ENCODE assay signal across 18 cellular contexts in genomic region chr12:22264380-22264779, GRCh38.
DNase-seq lines count a peak whose midpoint lies in the region; ATAC-seq, FAIRE-seq and TF ChIP-seq lines count a peak whose summit lies in the region.
"Had no signal": no experiment of that assay in that cellular context is flagged by ENCODE, and none has a peak within 500 bp of the region (broad histone marks: within the 10 kb centered on the region; RNA-seq: fewer than 3 reads in every experiment).

No MANE protein-coding gene starts in this region.

- POLR2A ChIA-PET in HepG2 (lab: Yijun Ruan, JAX), result no interaction called here
- POLR2A ChIA-PET in CD8-positive, alpha-beta memory T cell (lab: Charles Lee), result no interaction called here

- TF ChIP-seq POLR2A in HepG2 (IDR thresholded peaks at IDR 0.05; ENCODE audit: insufficient read depth in 1 of 2, low read depth in 2 of 2, low read length in 2 of 2), result no peak
- no peak for TF ChIP-seq POLR2A in right lobe of liver (IDR thresholded peaks at IDR 0.05)

- H3K4me3 Mint-ChIP-seq in brain (peak overlapping the region in 4 of 5 experiments; percentile 27 to 48 (median 36)), neural crest cell (peak overlapping the region; percentile 6)
- no peak overlapping the region for H3K4me3 Mint-ChIP-seq in CD8-positive, alpha-beta memory T cell
- H3K4me3 Mint-ChIP-seq: B cell; CD8-positive, alpha-beta T cell had no signal

- no peak for DNase-seq in HepG2 (ENCODE audit: low spot score)
- DNase-seq in right lobe of liver, result no peak
- DNase-seq in neural crest cell (ENCODE audit: low read depth, low spot score), result no peak
- DNase-seq in CD8-positive, alpha-beta memory T cell, result no peak
- DNase-seq in occipital lobe (lab: John Stamatoyannopoulos, UW), result no peak
- DNase-seq in GM19240 (ENCODE audit: insufficient read length, low spot score), result no peak
- DNase-seq: 8988T; CD8-positive, alpha-beta T cell; COR-L47; DMS 273 treated with DMSO at 0.1 percent for 48 hours; DMS53; DND-41; EL had no signal

- TF ChIP-seq EP300 in HepG2 (IDR thresholded peaks at IDR 0.05; ENCODE audit: low read depth in 2 of 2, low read length in 2 of 2) (no peak), HepG2 (CRISPR knock-in tag; IDR thresholded peaks at IDR 0.05; ENCODE audit: borderline replicate concordance) (no peak)

- no peak overlapping the region for H3K9ac ChIP-seq in HepG2 (ENCODE audit: insufficient read depth, low read depth, low read length)
- H3K9ac ChIP-seq: BLaER1 treated with 17β-estradiol and CSF1 and Interleukin-3, amounts not matched to agents 10 nM and 100 nM had no signal

- H3K27ac Mint-ChIP-seq in brain (peak overlapping the region in 4 of 5 experiments; percentile 2 to 84 (median 59)), neural crest cell (ENCODE audit: unreplicated experiment) (peak overlapping the region; percentile 48)
- no peak overlapping the region for H3K27ac Mint-ChIP-seq in CD8-positive, alpha-beta memory T cell
- H3K27ac Mint-ChIP-seq: B cell; CD8-positive, alpha-beta T cell had no signal

- BruUV-seq in HepG2 (replicated peaks; lab: Mats Ljungman, UMichigan), result no TSS peak

- H3K36me3 Mint-ChIP-seq in brain, result peaks cover 11% of the 10 kb centered on the region
- H3K36me3 Mint-ChIP-seq in neural crest cell (ENCODE audit: low read depth), result peaks cover 5% of the 10 kb centered on the region
- H3K36me3 Mint-ChIP-seq in CD8-positive, alpha-beta memory T cell, result peaks cover 0 to 10% (median 0%) of the 10 kb centered on the region in 3 donors
- H3K36me3 Mint-ChIP-seq: CD8-positive, alpha-beta T cell had no signal

- in situ Hi-C loops in HepG2 (cut with HindIII; ENCODE audit: extremely low pct_ligation_motif_present, low pct_unique_long_range_greater_than_20kb), result no loop called here

- no peaks in the 10 kb centered on the region for H3K36me3 ChIP-seq in HepG2 (replicated peaks in 1 of 2; ENCODE audit: control insufficient read depth in 1 of 2, insufficient read depth in 2 of 2, low read length in 2 of 2)
- H3K36me3 ChIP-seq in right lobe of liver, result no peaks in the 10 kb centered on the region
- no peaks in the 10 kb centered on the region for H3K36me3 ChIP-seq in CD8-positive, alpha-beta memory T cell (ENCODE audit: insufficient read depth, low read length)
- H3K36me3 ChIP-seq: BLaER1 treated with 17β-estradiol and CSF1 and Interleukin-3, amounts not matched to agents 10 nM and 100 nM; HAP-1 had no signal

- H4K20me1 ChIP-seq in HepG2 (ENCODE audit: insufficient read depth, low read length), result no peaks in the 10 kb centered on the region
- H4K20me1 ChIP-seq: BLaER1 treated with 17β-estradiol and CSF1 and Interleukin-3, amounts not matched to agents 10 nM and 100 nM had no signal

- H3K27ac ChIP-seq in HepG2 (ENCODE audit: extremely low read length, insufficient read depth, low read length) (no peak overlapping the region), right lobe of liver (no peak overlapping the region)
- H3K27ac ChIP-seq in CD8-positive, alpha-beta memory T cell (ENCODE audit: low read depth, low read length), result no peak overlapping the region
- H3K27ac ChIP-seq: BLaER1 treated with 17β-estradiol and CSF1 and Interleukin-3, amounts not matched to agents 10 nM and 100 nM had no signal

- no peak overlapping the region for H2AFZ ChIP-seq in HepG2 (ENCODE audit: low read length)

- H3K27me3 Mint-ChIP-seq in brain (peaks cover 3% of the 10 kb centered on the region), neural crest cell (ENCODE audit: low read depth) (no peaks in the 10 kb centered on the region)
- no peaks in the 10 kb centered on the region for H3K27me3 Mint-ChIP-seq in CD8-positive, alpha-beta memory T cell

- H3K9me3 Mint-ChIP-seq in brain (peaks cover 0 to 4% (median 0%) of the 10 kb centered on the region in 5 experiments), neural crest cell (peaks cover 2% of the 10 kb centered on the region)
- no peaks in the 10 kb centered on the region for H3K9me3 Mint-ChIP-seq in CD8-positive, alpha-beta memory T cell
- H3K9me3 Mint-ChIP-seq: CD8-positive, alpha-beta T cell had no signal

- ATAC-seq in HepG2 (no peak), right lobe of liver (no peak)
- ATAC-seq: CD8-positive, alpha-beta T cell; GM12878 had no signal

- no peaks in the 10 kb centered on the region for H3K79me2 ChIP-seq in HepG2 (ENCODE audit: insufficient read depth, low read length)

- H3K4me1 ChIP-seq in HepG2 (ENCODE audit: insufficient read depth, low read length) (no peaks in the 10 kb centered on the region), right lobe of liver (no peaks in the 10 kb centered on the region)
- no peaks in the 10 kb centered on the region for H3K4me1 ChIP-seq in CD8-positive, alpha-beta memory T cell (ENCODE audit: insufficient read depth, low read length)
- H3K4me1 ChIP-seq: HAP-1 had no signal

- 3% methylated on average over 5 of the region's 5 CpGs for WGBS in HepG2 (ENCODE audit: low lambda C conversion rate)
- WGBS in right lobe of liver (ENCODE audit: insufficient coverage, low coverage, low lambda C conversion rate, missing lambda C conversion rate), result 61% methylated on average over 5 of the region's 5 CpGs

- no peak for TF ChIP-seq RAD21 in HepG2 (CRISPR knock-in tag; IDR thresholded peaks at IDR 0.05)

- H3K4me3 ChIP-seq in HepG2 (replicated peaks in 1 of 3; ENCODE audit: insufficient read depth in 1 of 3, low read depth in 2 of 3, low read length in 3 of 3), result no peak overlapping the region
- no peak overlapping the region for H3K4me3 ChIP-seq in right lobe of liver
- no peak overlapping the region for H3K4me3 ChIP-seq in CD8-positive, alpha-beta memory T cell (ENCODE audit: low read length)
- H3K4me3 ChIP-seq: BLaER1 treated with 17β-estradiol and CSF1 and Interleukin-3, amounts not matched to agents 10 nM and 100 nM; GM12878; HAP-1 had no signal

- intact Hi-C loops in HepG2 (cut with micrococcal nuclease; ENCODE audit: unreplicated experiment), result no loop called here
- intact Hi-C loops in right lobe of liver (cut with DNase I), result no loop called here

- TF ChIP-seq CTCF in HepG2 (CRISPR knock-in tag; IDR thresholded peaks at IDR 0.05) (no peak), right lobe of liver (IDR thresholded peaks at IDR 0.05) (no peak), brain (conservative IDR thresholded peaks at IDR 0.05) (no peak), neural crest cell (conservative IDR thresholded peaks at IDR 0.05) (no peak)

- H3K4me2 ChIP-seq in HepG2 (ENCODE audit: low read depth, low read length), result no peak overlapping the region
- H3K4me2 ChIP-seq: BLaER1 treated with 17β-estradiol and CSF1 and Interleukin-3, amounts not matched to agents 10 nM and 100 nM had no signal

- CTCF ChIA-PET in HepG2 (lab: Yijun Ruan, JAX; ENCODE audit: low intra/inter-chr PET ratio, low total read pairs), result no interaction called here
- CTCF ChIA-PET in CD8-positive, alpha-beta memory T cell (lab: Charles Lee), result no interaction called here

- H3K4me1 Mint-ChIP-seq in brain (peaks cover 49% of the 10 kb centered on the region), neural crest cell (peaks cover 44% of the 10 kb centered on the region)
- peaks cover 15 to 49% (median 40%) of the 10 kb centered on the region in 3 donors for H3K4me1 Mint-ChIP-seq in CD8-positive, alpha-beta memory T cell

- no peaks in the 10 kb centered on the region for H3K9me3 ChIP-seq in HepG2 (ENCODE audit: low read length)
- no peaks in the 10 kb centered on the region for H3K9me3 ChIP-seq in right lobe of liver
- no peaks in the 10 kb centered on the region for H3K9me3 ChIP-seq in CD8-positive, alpha-beta memory T cell (ENCODE audit: low read length)
- H3K9me3 ChIP-seq: HAP-1 had no signal

- FAIRE-seq in HepG2 (lab: Jason Lieb, UNC), result no peak
- FAIRE-seq: GM12878 had no signal

- H3K27me3 ChIP-seq in HepG2 (ENCODE audit: control insufficient read depth in 1 of 2, insufficient read depth in 2 of 2, low read length in 2 of 2) (no peaks in the 10 kb centered on the region; a peak in 1 of 5 replicates), right lobe of liver (no peaks in the 10 kb centered on the region)
- H3K27me3 ChIP-seq in CD8-positive, alpha-beta memory T cell (ENCODE audit: insufficient read depth, low read length, poor library complexity, severe bottlenecking), result no peaks in the 10 kb centered on the region

TF ChIP-seq in HepG2, 621 proteins besides CTCF, POLR2A, EP300 and RAD21:
- TF ChIP-seq HMGA1 (CRISPR knock-in tag; conservative IDR thresholded peaks at IDR 0.05) (no peak), MAFF (IDR thresholded peaks at IDR 0.05; ENCODE audit: low read depth, low read length) (peak; percentile 77), MAFK (conservative IDR thresholded peaks at IDR 0.05 in 1 of 2, IDR thresholded peaks at IDR 0.05 in 1 of 2; ENCODE audit: low read length in 2 of 2) (peak; percentile 54 to 90)

Comparison
In these comparisons a context has a peak if more than half of its experiments do, and no peak if none do; other contexts are left out.
1. H3K27ac Mint-ChIP-seq: peak in brain (4 of 5) and neural crest cell (single experiment); none in CD8-positive, alpha-beta memory T cell (0 of 8).
2. H3K4me3 Mint-ChIP-seq: peak in brain (4 of 5) and neural crest cell (single experiment); none in CD8-positive, alpha-beta memory T cell (0 of 7).